In genomic region chr6:3415490-3415889, GRCh38 we compare ENCODE assay signal across 19 cellular contexts.
"Had no signal": no experiment of that assay in that cellular context is flagged by ENCODE, and none has a peak within 500 bp of the region (broad histone marks: within the 10 kb centered on the region; RNA-seq: fewer than 3 reads in every experiment).

No MANE protein-coding gene starts in this region.

- H3K27me3 ChIP-seq: esophagus squamous epithelium, pancreas, right lobe of liver, thyroid gland had no signal

- H3K9me3 Mint-ChIP-seq: natural killer cell; stimulated activated naive CD8-positive, alpha-beta T cell treated with anti-CD3 and anti-CD28 coated beads, Interleukin-15, amount 100 ng/mL, for 72 hours had no signal

- H3K27me3 Mint-ChIP-seq: stimulated activated naive CD8-positive, alpha-beta T cell treated with anti-CD3 and anti-CD28 coated beads, Interleukin-15, amount 100 ng/mL, for 72 hours had no signal

- H3K4me3 ChIP-seq: coronary artery, esophagus squamous epithelium, lower lobe of right lung, pancreas, right lobe of liver, thyroid gland had no signal

- H3K36me3 ChIP-seq: lower lobe of right lung, neutrophil, pancreas, right lobe of liver, thyroid gland had no signal

- H3K4me3 Mint-ChIP-seq: natural killer cell; stimulated activated naive B cell treated with anti-CD40 and anti-IgM and Interleukin-4, amounts not matched to agents 10 μg/mL and 1 μg/mL and 100 μg/mL, for 72 hours; stimulated activated naive CD8-positive, alpha-beta T cell treated with anti-CD3 and anti-CD28 coated beads, Interleukin-15, amount 100 ng/mL, for 72 hours had no signal

- DNase-seq: dermis blood vessel endothelial cell; effector memory CD4-positive, alpha-beta T cell; esophagus squamous epithelium; foreskin melanocyte; hypothalamus; left ventricle myocardium superior; lower lobe of right lung; natural killer cell; pancreas; right lobe of liver; small intestine; stimulated activated CD4-positive, alpha-beta T cell treated with anti-CD3 and anti-CD28 coated beads, Interleukin-15, amount 100 ng/mL, for 24 hours; stimulated activated CD4-positive, alpha-beta T cell treated with anti-CD3 and anti-CD28 coated beads, Interleukin-2, amount 100 ng/mL, for 48 hours; stimulated activated naive B cell treated with anti-CD40 and anti-IgM and Interleukin-4, amounts not matched to agents 10 μg/mL and 1 μg/mL and 100 μg/mL, for 72 hours; stimulated activated naive CD8-positive, alpha-beta T cell treated with anti-CD3 and anti-CD28 coated beads, Interleukin-15, amount 100 ng/mL, for 72 hours; trophoblast cell had no signal

- H3K36me3 Mint-ChIP-seq: natural killer cell; stimulated activated naive B cell treated with anti-CD40 and anti-IgM and Interleukin-4, amounts not matched to agents 10 μg/mL and 1 μg/mL and 100 μg/mL, for 72 hours had no signal

- H3K27ac Mint-ChIP-seq: natural killer cell; stimulated activated naive B cell treated with anti-CD40 and anti-IgM and Interleukin-4, amounts not matched to agents 10 μg/mL and 1 μg/mL and 100 μg/mL, for 72 hours had no signal

- ATAC-seq: left ventricle myocardium superior; natural killer cell; pancreas; right lobe of liver; stimulated activated naive B cell treated with anti-CD40 and anti-IgM and Interleukin-4, amounts not matched to agents 10 μg/mL and 1 μg/mL and 100 μg/mL, for 72 hours had no signal

- H3K9me3 ChIP-seq: esophagus squamous epithelium, lower lobe of right lung, neutrophil, pancreas, right lobe of liver, thyroid gland had no signal

- H3K27ac ChIP-seq: coronary artery, lower lobe of right lung, neutrophil, pancreas, right lobe of liver, thyroid gland had no signal
